ENCODE assay signal across 6 cellular contexts in the genomic region with DNA sequence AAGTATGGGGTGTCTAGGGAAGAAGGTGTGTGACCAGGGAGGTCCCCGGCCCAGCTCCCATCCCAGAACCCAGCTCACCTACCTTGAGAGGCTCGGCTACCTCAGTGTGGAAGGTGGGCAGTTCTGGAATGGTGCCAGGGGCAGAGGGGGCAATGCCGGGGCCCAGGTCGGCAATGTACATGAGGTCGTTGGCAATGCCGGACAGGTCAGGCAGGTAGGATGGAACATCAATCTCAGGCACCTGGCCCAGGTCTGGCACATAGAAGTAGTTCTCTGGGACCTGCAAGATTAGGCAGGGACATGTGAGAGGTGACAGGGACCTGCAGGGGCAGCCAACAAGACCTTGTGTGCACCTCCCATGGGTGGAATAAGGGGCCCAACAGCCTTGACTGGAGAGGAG.
DNase-seq lines count a peak whose midpoint lies in the region; ATAC-seq, FAIRE-seq and TF ChIP-seq lines count a peak whose summit lies in the region.
"Not testable (repeated sequence)": the region's sequence is repeated elsewhere in the genome, so short reads cannot be mapped to it uniquely, and the experiment has no call there.

No MANE protein-coding gene starts in this region.

- not testable (repeated sequence) for H3K27ac Mint-ChIP-seq in activated CD8-positive, alpha-beta T cell treated with anti-CD3 and anti-CD28 coated beads, Interleukin-2, amount 10 ng/mL, durations not matched to agents 7 days and 5 days

- peak; percentile 11 for DNase-seq in activated CD8-positive, alpha-beta T cell treated with anti-CD3 and anti-CD28 coated beads, Interleukin-2, amount 10 ng/mL, durations not matched to agents 7 days and 5 days
- DNase-seq in breast epithelium (ENCODE audit: low spot score in 2 of 2), result peak; percentile 11 to 36
- DNase-seq in kidney, result peak; percentile 10
- DNase-seq in mesenteric fat pad (ENCODE audit: low spot score), result peak; percentile 41
- DNase-seq in posterior vena cava (ENCODE audit: low spot score), result peak; percentile 31
- peak; percentile 1 to 15 for DNase-seq in upper lobe of left lung

- not testable (repeated sequence) for H3K9me3 Mint-ChIP-seq in activated CD8-positive, alpha-beta T cell treated with anti-CD3 and anti-CD28 coated beads, Interleukin-2, amount 10 ng/mL, durations not matched to agents 7 days and 5 days (ENCODE audit: insufficient read depth)

- H3K4me1 Mint-ChIP-seq in activated CD8-positive, alpha-beta T cell treated with anti-CD3 and anti-CD28 coated beads, Interleukin-2, amount 10 ng/mL, durations not matched to agents 7 days and 5 days (ENCODE audit: low read depth), result not testable (repeated sequence)

- not testable (repeated sequence) for FAIRE-seq in kidney (lab: Jason Lieb, UNC)

- TF ChIP-seq EP300 in upper lobe of left lung (IDR thresholded peaks at IDR 0.05), result not testable (repeated sequence)

- TF ChIP-seq CTCF in breast epithelium (IDR thresholded peaks at IDR 0.05); kidney (IDR thresholded peaks at IDR 0.05; ENCODE audit: borderline replicate concordance, extremely low read depth, insufficient read depth); upper lobe of left lung (IDR thresholded peaks at IDR 0.05): not testable (repeated sequence)

- H3K36me3 ChIP-seq in breast epithelium; kidney (ENCODE audit: control insufficient read depth in 1 of 2, insufficient read depth in 2 of 2, low read length in 2 of 2): not testable (repeated sequence)
- peaks cover 3 to 11% (median 8%) of the 10 kb centered on the region in 4 donors for H3K36me3 ChIP-seq in upper lobe of left lung

- not testable (repeated sequence) for ATAC-seq in activated CD8-positive, alpha-beta T cell treated with anti-CD3 and anti-CD28 coated beads, Interleukin-2, amount 10 ng/mL, durations not matched to agents 7 days and 5 days; upper lobe of left lung (ENCODE audit: low FRiP score in 2 of 2)

- not testable (repeated sequence) for H3K9me3 ChIP-seq in breast epithelium; kidney (ENCODE audit: control insufficient read depth in 1 of 2, low read length in 2 of 2); upper lobe of left lung

- not testable (repeated sequence) for H3K27me3 Mint-ChIP-seq in activated CD8-positive, alpha-beta T cell treated with anti-CD3 and anti-CD28 coated beads, Interleukin-2, amount 10 ng/mL, durations not matched to agents 7 days and 5 days (ENCODE audit: low read depth)

- not testable (repeated sequence) for H3K27ac ChIP-seq in breast epithelium; kidney (ENCODE audit: low read depth in 2 of 2, low read length in 2 of 2); upper lobe of left lung

- intact Hi-C loops in breast epithelium (cut with DNase I; ENCODE audit: low total_unique reads); kidney (cut with DNase I); posterior vena cava (cut with DNase I): not testable (repeated sequence)

- not testable (repeated sequence) for H3K36me3 Mint-ChIP-seq in activated CD8-positive, alpha-beta T cell treated with anti-CD3 and anti-CD28 coated beads, Interleukin-2, amount 10 ng/mL, durations not matched to agents 7 days and 5 days (ENCODE audit: low read depth)

- TF ChIP-seq POLR2A in breast epithelium (IDR thresholded peaks at IDR 0.05); upper lobe of left lung (IDR thresholded peaks at IDR 0.05): not testable (repeated sequence)

- not testable (repeated sequence) for H3K4me3 Mint-ChIP-seq in activated CD8-positive, alpha-beta T cell treated with anti-CD3 and anti-CD28 coated beads, Interleukin-2, amount 10 ng/mL, durations not matched to agents 7 days and 5 days

- not testable (repeated sequence) for H3K9ac ChIP-seq in kidney (ENCODE audit: low read length in 2 of 2)

- H3K4me1 ChIP-seq in breast epithelium; kidney (ENCODE audit: control insufficient read depth in 1 of 2, insufficient read depth in 1 of 2, low read depth in 1 of 2, low read length in 2 of 2): not testable (repeated sequence)
- peaks cover 8 to 13% (median 9%) of the 10 kb centered on the region in 4 donors for H3K4me1 ChIP-seq in upper lobe of left lung

- 90% methylated on average over 2 of the region's 6 CpGs; no CpG with 5 or more reads in 1 of the 2 donors for WGBS in upper lobe of left lung, 2 donors

- H3K4me3 ChIP-seq in breast epithelium; kidney (ENCODE audit: low read length in 2 of 2); upper lobe of left lung: not testable (repeated sequence)

- H3K27me3 ChIP-seq in breast epithelium, upper lobe of left lung: not testable (repeated sequence)

- POLR2A ChIA-PET in activated CD8-positive, alpha-beta T cell treated with anti-CD3 and anti-CD28 coated beads, Interleukin-2, amount 10 ng/mL, durations not matched to agents 7 days and 5 days (lab: Charles Lee), result not testable (repeated sequence)

- CTCF ChIA-PET in activated CD8-positive, alpha-beta T cell treated with anti-CD3 and anti-CD28 coated beads, Interleukin-2, amount 10 ng/mL, durations not matched to agents 7 days and 5 days (lab: Charles Lee), result not testable (repeated sequence)
